8 cellular contexts compared by ENCODE assay signal in the genomic region with DNA sequence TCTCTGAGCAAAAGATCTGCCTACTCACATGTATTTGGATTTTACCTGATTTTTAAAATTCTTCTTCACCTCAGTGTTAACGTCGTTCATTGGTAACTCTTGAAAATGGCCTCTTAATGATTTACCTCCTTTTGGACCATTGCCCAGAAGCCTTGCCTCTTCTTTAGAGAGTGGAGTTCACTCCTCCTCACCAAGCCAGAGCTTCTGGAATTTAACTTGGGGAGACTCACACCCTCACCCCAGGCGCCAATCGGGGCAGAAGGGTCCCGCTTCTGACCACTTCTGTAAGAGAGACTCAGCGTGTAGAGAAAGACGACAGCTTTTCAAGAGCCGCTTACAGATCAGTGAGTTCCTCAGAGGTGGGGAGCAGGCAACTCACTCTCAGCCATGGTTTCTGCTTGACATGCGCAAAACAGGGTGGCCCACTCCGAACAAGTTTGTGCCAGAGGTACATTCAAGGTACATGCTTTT. TPM values are rescaled to one million over a fixed set of nuclear protein-coding genes. Genes with fewer than 3 reads are reported as not detected.
DNase-seq lines count a peak whose midpoint lies in the region; ATAC-seq, FAIRE-seq and TF ChIP-seq lines count a peak whose summit lies in the region.
"Had no signal": no experiment of that assay in that cellular context is flagged by ENCODE, and none has a peak within 500 bp of the region (broad histone marks: within the 10 kb centered on the region; RNA-seq: fewer than 3 reads in every experiment).

No MANE protein-coding gene starts in this region.

- H3K27ac ChIP-seq in angular gyrus (ENCODE audit: low read depth, low read length) = peak overlapping the region; percentile 46
- peak overlapping the region; percentile 73 to 80 for H3K27ac ChIP-seq in kidney (ENCODE audit: low read depth in 2 of 2, low read length in 2 of 2)

- H3K4me3 Mint-ChIP-seq in stimulated activated naive CD8-positive, alpha-beta T cell treated with anti-CD3 and anti-CD28 coated beads, Interleukin-15, amount 100 ng/mL, for 72 hours = peak overlapping the region; percentile 79 to 83

- H3K9me3 ChIP-seq in kidney (ENCODE audit: control insufficient read depth in 1 of 2, low read length in 2 of 2) = no peaks in the 10 kb centered on the region

- H3K9ac ChIP-seq in kidney (ENCODE audit: low read length in 2 of 2) = peak overlapping the region; percentile 31 to 52

- no peak for ATAC-seq in stimulated activated naive CD8-positive, alpha-beta T cell treated with anti-CD3 and anti-CD28 coated beads, Interleukin-15, amount 100 ng/mL, for 72 hours
- no peak for ATAC-seq in GM21737 (IDR thresholded peaks at IDR 0.05; ENCODE audit: unreplicated experiment)
- ATAC-seq in HG03039 (IDR thresholded peaks at IDR 0.05; ENCODE audit: unreplicated experiment) = no peak

- no peak overlapping the region for H3K27ac Mint-ChIP-seq in stimulated activated naive CD8-positive, alpha-beta T cell treated with anti-CD3 and anti-CD28 coated beads, Interleukin-15, amount 100 ng/mL, for 72 hours

- no peak for FAIRE-seq in kidney (lab: Jason Lieb, UNC)

- H3K4me3 ChIP-seq in kidney (ENCODE audit: low read length in 2 of 2) = peak overlapping the region; percentile 78 to 79

- TF ChIP-seq CTCF in kidney (IDR thresholded peaks at IDR 0.05; ENCODE audit: borderline replicate concordance, extremely low read depth, insufficient read depth) = no peak

- H3K4me1 ChIP-seq in kidney (ENCODE audit: control insufficient read depth in 1 of 2, insufficient read depth in 1 of 2, low read depth in 1 of 2, low read length in 2 of 2) = peaks cover 8 to 9% of the 10 kb centered on the region in 2 donors

- peaks cover 95% of the 10 kb centered on the region for H3K27me3 Mint-ChIP-seq in stimulated activated naive CD8-positive, alpha-beta T cell treated with anti-CD3 and anti-CD28 coated beads, Interleukin-15, amount 100 ng/mL, for 72 hours

- intact Hi-C loops in kidney (cut with DNase I) = no loop called here

- peaks cover 35% of the 10 kb centered on the region for H3K4me1 Mint-ChIP-seq in stimulated activated naive CD8-positive, alpha-beta T cell treated with anti-CD3 and anti-CD28 coated beads, Interleukin-15, amount 100 ng/mL, for 72 hours

- peak; percentile 34 for DNase-seq in HK-2 (ENCODE audit: unreplicated experiment)
- DNase-seq in kidney = peak; percentile 58
- DNase-seq in stimulated activated naive CD8-positive, alpha-beta T cell treated with anti-CD3 and anti-CD28 coated beads, Interleukin-15, amount 100 ng/mL, for 72 hours = no peak
- no peak for DNase-seq in AG08395 (ENCODE audit: low spot score)

- no peaks in the 10 kb centered on the region for H3K36me3 ChIP-seq in kidney (ENCODE audit: control insufficient read depth in 1 of 2, insufficient read depth in 2 of 2, low read length in 2 of 2)

- no peaks in the 10 kb centered on the region for H3K9me3 Mint-ChIP-seq in stimulated activated naive CD8-positive, alpha-beta T cell treated with anti-CD3 and anti-CD28 coated beads, Interleukin-15, amount 100 ng/mL, for 72 hours

RNA-seq across cellular contexts. Expression of gene PNMA8C, which starts 2.7 kb away (rescaled TPM):
- total RNA-seq in kidney = 0.09 TPM
- 0.09 TPM for polyA plus RNA-seq in kidney (ENCODE audit: insufficient read depth, low read depth, low replicate concordance)
- total RNA-seq: glomerular endothelial cell had no signal

RNA-seq across cellular contexts. Expression of gene CCDC8, which starts 12.7 kb away (rescaled TPM):
- 18.9 TPM for total RNA-seq in kidney
- polyA plus RNA-seq in kidney (ENCODE audit: insufficient read depth, low read depth, low replicate concordance) = 21.0 TPM

RNA-seq across cellular contexts. Expression of gene PNMA8A, which starts 45.3 kb away (rescaled TPM):
- total RNA-seq in kidney = 16.2 TPM
- 12.5 TPM for polyA plus RNA-seq in kidney (ENCODE audit: insufficient read depth, low read depth, low replicate concordance)

Comparison
In these comparisons a context has a peak if more than half of its experiments do, and no peak if none do; other contexts are left out.
1. DNase-seq: peak in HK-2 (single experiment) and kidney (single experiment); none in stimulated activated naive CD8-positive, alpha-beta T cell treated with anti-CD3 and anti-CD28 coated beads, Interleukin-15, amount 100 ng/mL, for 72 hours (0 of 2) and AG08395 (single experiment).